1 cellular context compared by ENCODE assay signal in the genomic region with DNA sequence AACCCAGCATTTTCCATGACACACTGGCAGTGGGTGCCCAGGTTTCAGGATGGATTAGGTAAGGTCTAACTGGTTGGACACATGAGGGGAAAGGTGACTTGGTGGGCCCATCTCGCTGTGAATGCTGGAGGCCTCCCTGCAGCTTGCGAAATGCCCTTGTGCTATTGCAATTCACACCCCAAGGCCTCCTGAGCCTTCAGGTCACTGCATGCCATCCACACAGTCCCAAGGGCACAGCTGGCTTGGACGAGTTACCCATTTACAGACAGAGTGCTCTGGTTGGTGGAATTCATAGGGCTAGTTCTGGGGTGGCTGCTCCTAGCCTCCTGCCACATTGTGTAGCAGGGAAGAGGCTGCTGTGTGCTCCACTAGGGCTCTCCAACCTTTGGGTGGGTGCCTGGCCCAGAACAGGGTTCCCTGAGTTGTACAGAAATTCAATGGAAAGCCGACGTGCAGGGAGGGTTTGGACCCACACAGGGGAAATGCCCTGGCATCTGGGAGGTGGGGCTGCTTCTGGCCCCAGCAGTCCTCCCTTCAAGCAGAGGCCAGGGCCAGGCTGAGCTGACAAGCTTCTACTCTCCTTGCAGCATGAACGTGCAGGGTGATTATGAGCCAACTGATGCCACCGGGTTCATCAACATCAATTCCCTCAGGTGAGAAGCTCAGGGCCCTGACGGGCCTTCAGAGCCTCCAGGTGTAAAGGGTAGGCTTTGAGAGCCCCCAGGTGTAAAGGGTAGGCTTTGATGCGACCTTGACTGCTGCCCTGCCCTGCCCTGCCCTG.
TF ChIP-seq lines count a peak whose summit lies in the region.

No MANE protein-coding gene starts in this region.

TF ChIP-seq in liver, 16 proteins besides CTCF, POLR2A, EP300 and RAD21 (continued from another document):
- peak; percentile 85 for TF ChIP-seq REST (IDR thresholded peaks at IDR 0.05)
- peak; percentile 75 to 91 for TF ChIP-seq JUND (IDR thresholded peaks at IDR 0.05)
- TF ChIP-seq, protein P1, sequence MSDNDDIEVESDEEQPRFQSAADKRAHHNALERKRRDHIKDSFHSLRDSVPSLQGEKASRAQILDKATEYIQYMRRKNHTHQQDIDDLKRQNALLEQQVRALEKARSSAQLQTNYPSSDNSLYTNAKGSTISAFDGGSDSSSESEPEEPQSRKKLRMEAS (IDR thresholded peaks at IDR 0.05) = peak; percentile 96
- peak; percentile 85 to 91 for TF ChIP-seq HNF4A (conservative IDR thresholded peaks at IDR 0.05)
- TF ChIP-seq GABPA (IDR thresholded peaks at IDR 0.05 in 1 of 2, conservative IDR thresholded peaks at IDR 0.05 in 1 of 2) = peak in 1 of 2 donors; percentile 57
- peak; percentile 99 for TF ChIP-seq SP1 (IDR thresholded peaks at IDR 0.05)
- peak; percentile 84 for TF ChIP-seq YY1 (IDR thresholded peaks at IDR 0.05)
- peak; percentile 88 for TF ChIP-seq TAF1 (conservative IDR thresholded peaks at IDR 0.05)
- TF ChIP-seq, protein P2, sequence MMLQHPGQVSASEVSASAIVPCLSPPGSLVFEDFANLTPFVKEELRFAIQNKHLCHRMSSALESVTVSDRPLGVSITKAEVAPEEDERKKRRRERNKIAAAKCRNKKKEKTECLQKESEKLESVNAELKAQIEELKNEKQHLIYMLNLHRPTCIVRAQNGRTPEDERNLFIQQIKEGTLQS (IDR thresholded peaks at IDR 0.05) = peak; percentile 82
- TF ChIP-seq NR2F2 (IDR thresholded peaks at IDR 0.05) = peak; percentile 36
- peak; percentile 92 for TF ChIP-seq ZBTB33 (IDR thresholded peaks at IDR 0.05)
- TF ChIP-seq FOXA1 (IDR thresholded peaks at IDR 0.05) = peak; percentile 72
